ENCODE assay signal across 8 cellular contexts in genomic region chr16:25106567-25107465, GRCh38. TPM values are rescaled to one million over a fixed set of nuclear protein-coding genes. Genes with fewer than 3 reads are reported as not detected.
A peak's percentile ranks its signal among the peaks of the same experiment; 100 is the strongest.
DNase-seq lines count a peak whose midpoint lies in the region; ATAC-seq and TF ChIP-seq lines count a peak whose summit lies in the region.

No MANE protein-coding gene starts in this region.

- ATAC-seq in HG03432 (IDR thresholded peaks at IDR 0.05; ENCODE audit: unreplicated experiment): peak; percentile 68
- peak; percentile 84 to 91 (median 88) for ATAC-seq in right lobe of liver

- peak overlapping the region; percentile 55 for H2AFZ ChIP-seq in ACC112 (ENCODE audit: low read length, unreplicated experiment)

- H3K4me3 ChIP-seq in ACC112 (ENCODE audit: low read depth, low read length) (peak overlapping the region; percentile 91), dorsolateral prefrontal cortex (peak overlapping the region; percentile 70 to 99 (median 91)), right lobe of liver (peak overlapping the region; percentile 89 to 98 (median 97))

- intact Hi-C loops in dorsolateral prefrontal cortex (cut with DNase I): loop anchor here in 1 of 2 donors (2.0 to 5.0 kb wide), 3 partner anchors 40 to 1550 kb away; partner anchors contain the start of genes EARS2 and UBFD1
- intact Hi-C loops in right lobe of liver (cut with DNase I): no loop called here

- H3K27ac ChIP-seq in ACC112 (ENCODE audit: low read depth, low read length) (peak overlapping the region; percentile 4; the same call in 1 of the 2 replicates), dorsolateral prefrontal cortex (peak overlapping the region; percentile 2 to 96 (median 85)), right lobe of liver (peak overlapping the region; percentile 87 to 92 (median 91))

- no peaks in the 10 kb centered on the region for H3K27me3 ChIP-seq in ACC112 (ENCODE audit: insufficient read depth, low read length)
- H3K27me3 ChIP-seq in dorsolateral prefrontal cortex: no peaks in the 10 kb centered on the region
- no peaks in the 10 kb centered on the region for H3K27me3 ChIP-seq in right lobe of liver

- TF ChIP-seq CTCF in dorsolateral prefrontal cortex (IDR thresholded peaks at IDR 0.05 in 54 of 56, conservative IDR thresholded peaks at IDR 0.05 in 2 of 56; ENCODE audit: low read depth in 1 of 56, partially characterized antibody in 56 of 56): peak in 33 of 56 donors; percentile 2 to 52 (median 23)
- peak; percentile 33 to 46 (median 35) for TF ChIP-seq CTCF in right lobe of liver (IDR thresholded peaks at IDR 0.05)

- DNase-seq in NCI-H526 treated with DMSO at 0.1 percent for 48 hours (lab: John Stamatoyannopoulos, UW): peak; percentile 51
- DNase-seq in activated CD4-positive, alpha-beta T cell treated with anti-CD3 and anti-CD28 coated beads, Interleukin-2, amount 50 U/mL, for 4 hours: peak; percentile 35 to 39
- DNase-seq in dorsolateral prefrontal cortex: peak; percentile 95 to 99 (median 97)
- DNase-seq in right lobe of liver: peak; percentile 97 to 99 (median 98)
- peak; percentile 78 to 79 for DNase-seq in stimulated activated CD4-positive, alpha-beta T cell treated with anti-CD3 and anti-CD28 coated beads, Interleukin-2, amount 100 ng/mL, for 48 hours

- no peaks in the 10 kb centered on the region for H3K36me3 ChIP-seq in ACC112 (ENCODE audit: insufficient read depth, low read length)
- no peaks in the 10 kb centered on the region for H3K36me3 ChIP-seq in right lobe of liver

- 0% methylated on average over 8 of the region's 63 CpGs for WGBS in right lobe of liver (ENCODE audit: insufficient coverage, low coverage, low lambda C conversion rate, missing lambda C conversion rate)

- H3K4me1 ChIP-seq in ACC112 (ENCODE audit: control insufficient read depth, insufficient read depth, low read length, unreplicated experiment) (peaks cover 16% of the 10 kb centered on the region), right lobe of liver (peaks cover 0 to 26% (median 5%) of the 10 kb centered on the region in 4 donors)

- TF ChIP-seq POLR2A in GM18526 (IDR thresholded peaks at IDR 0.05; ENCODE audit: extremely low read depth, insufficient read length) (peak; percentile 74), right lobe of liver (IDR thresholded peaks at IDR 0.05) (peak; percentile 82)

- H3K9me3 ChIP-seq in right lobe of liver: no peaks in the 10 kb centered on the region

- peaks cover 3% of the 10 kb centered on the region for H3K79me2 ChIP-seq in ACC112 (ENCODE audit: control insufficient read depth, insufficient read depth, low read length, unreplicated experiment)

RNA-seq across cellular contexts. Expression of gene LCMT1, which starts 4.7 kb away (rescaled TPM):
- 10 to 100 TPM; 37.1 to 97.2 (median 71.6) TPM for total RNA-seq in dorsolateral prefrontal cortex
- 10 to 100 TPM in 3 of 6 experiments, 1 to 10 TPM in 3; 6.2 to 12.0 (median 8.9) TPM for total RNA-seq in right lobe of liver

Comparison
In these comparisons a context has a peak if more than half of its experiments do, and no peak if none do; other contexts are left out.
1. Peak in every context shown above with its lines: DNase-seq, ATAC-seq, H3K4me3 ChIP-seq and H3K27ac ChIP-seq.
2. H3K27ac ChIP-seq: peak in every context shown above with its lines; median percentile 91 in right lobe of liver; 85 in dorsolateral prefrontal cortex; 4 in ACC112.
3. DNase-seq: peak in every context shown above with its lines; median percentile 98 in right lobe of liver; 97 in dorsolateral prefrontal cortex; 78 in stimulated activated CD4-positive, alpha-beta T cell treated with anti-CD3 and anti-CD28 coated beads, Interleukin-2, amount 100 ng/mL, for 48 hours; 51 in NCI-H526 treated with DMSO at 0.1 percent for 48 hours; 37 in activated CD4-positive, alpha-beta T cell treated with anti-CD3 and anti-CD28 coated beads, Interleukin-2, amount 50 U/mL, for 4 hours.